1 cellular context compared by ENCODE assay signal in the genomic region with DNA sequence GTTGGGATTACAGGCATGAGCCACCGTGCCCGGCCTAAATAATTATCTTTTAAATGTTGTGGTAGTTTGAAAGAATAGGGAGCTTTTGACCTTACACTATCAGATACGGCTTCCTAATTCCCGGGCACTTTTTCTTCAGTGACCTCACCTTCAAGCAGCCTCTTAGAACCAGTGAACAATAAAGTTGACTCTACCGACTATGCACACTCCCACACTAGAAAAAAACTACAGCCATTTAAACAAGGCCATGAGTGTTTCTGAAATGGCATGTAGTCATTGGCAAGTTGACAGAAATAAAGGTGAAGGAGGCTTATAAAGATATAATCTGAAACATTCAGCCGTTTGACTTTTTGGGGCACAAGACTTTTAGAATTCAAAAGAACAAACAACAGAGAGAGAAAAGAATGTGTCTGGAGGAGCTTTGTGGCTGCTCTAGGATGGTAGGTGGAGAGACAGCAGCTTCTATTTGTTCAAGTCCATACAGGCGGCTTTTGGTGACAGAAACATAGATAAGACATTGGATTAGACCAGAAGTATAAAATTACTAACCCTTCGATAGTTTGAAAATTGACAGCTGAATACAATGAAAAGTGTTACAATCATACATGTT.
TF ChIP-seq lines count a peak whose summit lies in the region.

No MANE protein-coding gene starts in this region.

TF ChIP-seq in IMR-90, 13 proteins besides CTCF, POLR2A, EP300 and RAD21:
- TF ChIP-seq, protein P1, sequence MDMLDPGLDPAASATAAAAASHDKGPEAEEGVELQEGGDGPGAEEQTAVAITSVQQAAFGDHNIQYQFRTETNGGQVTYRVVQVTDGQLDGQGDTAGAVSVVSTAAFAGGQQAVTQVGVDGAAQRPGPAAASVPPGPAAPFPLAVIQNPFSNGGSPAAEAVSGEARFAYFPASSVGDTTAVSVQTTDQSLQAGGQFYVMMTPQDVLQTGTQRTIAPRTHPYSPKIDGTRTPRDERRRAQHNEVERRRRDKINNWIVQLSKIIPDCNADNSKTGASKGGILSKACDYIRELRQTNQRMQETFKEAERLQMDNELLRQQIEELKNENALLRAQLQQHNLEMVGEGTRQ (IDR thresholded peaks at IDR 0.05; ENCODE audit: low read depth, low read length): no peak
- TF ChIP-seq SMC3 (IDR thresholded peaks at IDR 0.05; ENCODE audit: low read depth, low read length) (no peak), MXI1 (IDR thresholded peaks at IDR 0.05; ENCODE audit: borderline replicate concordance, low read depth, low read length) (no peak), RCOR1 (IDR thresholded peaks at IDR 0.05; ENCODE audit: insufficient replicate concordance, low read length) (no peak)
- TF ChIP-seq, protein P2, sequence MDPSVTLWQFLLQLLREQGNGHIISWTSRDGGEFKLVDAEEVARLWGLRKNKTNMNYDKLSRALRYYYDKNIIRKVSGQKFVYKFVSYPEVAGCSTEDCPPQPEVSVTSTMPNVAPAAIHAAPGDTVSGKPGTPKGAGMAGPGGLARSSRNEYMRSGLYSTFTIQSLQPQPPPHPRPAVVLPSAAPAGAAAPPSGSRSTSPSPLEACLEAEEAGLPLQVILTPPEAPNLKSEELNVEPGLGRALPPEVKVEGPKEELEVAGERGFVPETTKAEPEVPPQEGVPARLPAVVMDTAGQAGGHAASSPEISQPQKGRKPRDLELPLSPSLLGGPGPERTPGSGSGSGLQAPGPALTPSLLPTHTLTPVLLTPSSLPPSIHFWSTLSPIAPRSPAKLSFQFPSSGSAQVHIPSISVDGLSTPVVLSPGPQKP (IDR thresholded peaks at IDR 0.05; ENCODE audit: borderline replicate concordance, low read depth, low read length): no peak
